Comparison of ENCODE assay signal across 8 cellular contexts in genomic region chr16:17578921-17579876, GRCh38.
DNase-seq lines count a peak whose midpoint lies in the region; ATAC-seq, FAIRE-seq and TF ChIP-seq lines count a peak whose summit lies in the region.

No MANE protein-coding gene starts in this region.

- intact Hi-C loops in activated CD8-positive, alpha-beta T cell treated with anti-CD3 and anti-CD28 coated beads for 36 hours (cut with micrococcal nuclease): no loop called here

- H3K9me3 Mint-ChIP-seq in activated CD8-positive, alpha-beta T cell treated with anti-CD3 and anti-CD28 coated beads for 36 hours: no peaks in the 10 kb centered on the region
- H3K9me3 Mint-ChIP-seq in endothelial cell (ENCODE audit: unreplicated experiment): peaks cover 6% of the 10 kb centered on the region
- H3K9me3 Mint-ChIP-seq in stimulated activated memory B cell treated with anti-CD40 and anti-IgM and Interleukin-4, amounts not matched to agents 10 μg/mL and 1 μg/mL and 100 μg/mL, for 72 hours: peaks cover 7% of the 10 kb centered on the region

- H3K4me1 Mint-ChIP-seq in activated CD8-positive, alpha-beta T cell treated with anti-CD3 and anti-CD28 coated beads for 36 hours (ENCODE audit: low read depth): no peaks in the 10 kb centered on the region
- H3K4me1 Mint-ChIP-seq in endothelial cell (ENCODE audit: unreplicated experiment): peaks cover 4% of the 10 kb centered on the region
- H3K4me1 Mint-ChIP-seq in stimulated activated memory B cell treated with anti-CD40 and anti-IgM and Interleukin-4, amounts not matched to agents 10 μg/mL and 1 μg/mL and 100 μg/mL, for 72 hours: peaks cover 6% of the 10 kb centered on the region

- peak; percentile 84 for TF ChIP-seq CTCF in activated CD8-positive, alpha-beta T cell treated with anti-CD3 and anti-CD28 coated beads for 36 hours (IDR thresholded peaks at IDR 0.05)
- peak; percentile 82 for TF ChIP-seq CTCF in endothelial cell (IDR thresholded peaks at IDR 0.05; ENCODE audit: unreplicated experiment)

- H3K27ac Mint-ChIP-seq in activated CD8-positive, alpha-beta T cell treated with anti-CD3 and anti-CD28 coated beads for 36 hours: no peak overlapping the region
- peak overlapping the region; percentile 85 for H3K27ac Mint-ChIP-seq in endothelial cell (ENCODE audit: unreplicated experiment)
- H3K27ac Mint-ChIP-seq in stimulated activated memory B cell treated with anti-CD40 and anti-IgM and Interleukin-4, amounts not matched to agents 10 μg/mL and 1 μg/mL and 100 μg/mL, for 72 hours: peak overlapping the region; percentile 30

- POLR2A ChIA-PET in activated CD8-positive, alpha-beta T cell treated with anti-CD3 and anti-CD28 coated beads for 36 hours (lab: Charles Lee): no interaction called here

- peak; percentile 79 for FAIRE-seq in GM19239 (lab: Jason Lieb, UNC)

- H3K36me3 Mint-ChIP-seq in activated CD8-positive, alpha-beta T cell treated with anti-CD3 and anti-CD28 coated beads for 36 hours (ENCODE audit: low read depth): no peaks in the 10 kb centered on the region
- H3K36me3 Mint-ChIP-seq in endothelial cell (ENCODE audit: low read depth, unreplicated experiment): no peaks in the 10 kb centered on the region
- H3K36me3 Mint-ChIP-seq in stimulated activated memory B cell treated with anti-CD40 and anti-IgM and Interleukin-4, amounts not matched to agents 10 μg/mL and 1 μg/mL and 100 μg/mL, for 72 hours: no peaks in the 10 kb centered on the region

- peaks cover 2% of the 10 kb centered on the region for H3K27me3 Mint-ChIP-seq in activated CD8-positive, alpha-beta T cell treated with anti-CD3 and anti-CD28 coated beads for 36 hours
- no peaks in the 10 kb centered on the region for H3K27me3 Mint-ChIP-seq in endothelial cell (ENCODE audit: unreplicated experiment)
- peaks cover 8% of the 10 kb centered on the region for H3K27me3 Mint-ChIP-seq in stimulated activated memory B cell treated with anti-CD40 and anti-IgM and Interleukin-4, amounts not matched to agents 10 μg/mL and 1 μg/mL and 100 μg/mL, for 72 hours

- no peak overlapping the region for H3K4me3 Mint-ChIP-seq in activated CD8-positive, alpha-beta T cell treated with anti-CD3 and anti-CD28 coated beads for 36 hours
- no peak overlapping the region for H3K4me3 Mint-ChIP-seq in endothelial cell (ENCODE audit: unreplicated experiment)
- no peak overlapping the region for H3K4me3 Mint-ChIP-seq in stimulated activated memory B cell treated with anti-CD40 and anti-IgM and Interleukin-4, amounts not matched to agents 10 μg/mL and 1 μg/mL and 100 μg/mL, for 72 hours

- CTCF ChIA-PET in activated CD8-positive, alpha-beta T cell treated with anti-CD3 and anti-CD28 coated beads for 36 hours (lab: Charles Lee): interaction anchor here (0.6 to 4.0 kb wide), 45 partner anchors 8 to 718 kb away, joined by 3 to 28 read pairs (median 4); no protein-coding TSS in a partner anchor

- DNase-seq in AG08396 (ENCODE audit: low spot score) (peak; percentile 67), GM19239 (ENCODE audit: insufficient read length, low spot score) (peak; percentile 60), NCI-H510A treated with DMSO at 0.1 percent for 48 hours (lab: John Stamatoyannopoulos, UW) (peak; percentile 95), endothelial cell (ENCODE audit: low spot score) (peak; percentile 90), midbrain (lab: John Stamatoyannopoulos, UW) (peak; percentile 57)
- peak; percentile 71 for DNase-seq in activated CD8-positive, alpha-beta T cell treated with anti-CD3 and anti-CD28 coated beads for 36 hours

- peak; percentile 83 for ATAC-seq in activated CD8-positive, alpha-beta T cell treated with anti-CD3 and anti-CD28 coated beads for 36 hours
- peak; percentile 67 for ATAC-seq in stimulated activated memory B cell treated with anti-CD40 and anti-IgM and Interleukin-4, amounts not matched to agents 10 μg/mL and 1 μg/mL and 100 μg/mL, for 72 hours
- ATAC-seq in GM18873 (IDR thresholded peaks at IDR 0.05; ENCODE audit: low FRiP score, unreplicated experiment): no peak
